Comparison of ENCODE assay signal across 8 cellular contexts in genomic region chr2:195535911-195536522, GRCh38.
A peak's percentile ranks its signal among the peaks of the same experiment; 100 is the strongest.
DNase-seq lines count a peak whose midpoint lies in the region; ATAC-seq and TF ChIP-seq lines count a peak whose summit lies in the region.

No MANE protein-coding gene starts in this region.

- H3K4me1 Mint-ChIP-seq in activated T-cell treated with anti-CD3 and anti-CD28 coated beads, Interleukin-2, amount 50 U/mL, for 4 hours (ENCODE audit: low read depth), result peaks cover 84% of the 10 kb centered on the region

- H3K4me2 ChIP-seq in osteoblast (ENCODE audit: insufficient read depth, low read length) (no peak overlapping the region), PC-9 (no peak overlapping the region)

- H4K20me1 ChIP-seq in osteoblast (ENCODE audit: insufficient read depth, low read length) (no peaks in the 10 kb centered on the region), PC-9 (ENCODE audit: insufficient read depth) (no peaks in the 10 kb centered on the region)

- peak overlapping the region; percentile 43 for H3K4me3 Mint-ChIP-seq in activated T-cell treated with anti-CD3 and anti-CD28 coated beads, Interleukin-2, amount 50 U/mL, for 4 hours

- H3K9me3 Mint-ChIP-seq in activated T-cell treated with anti-CD3 and anti-CD28 coated beads, Interleukin-2, amount 50 U/mL, for 4 hours, result peaks cover 11% of the 10 kb centered on the region

- H3K27ac ChIP-seq in osteoblast (ENCODE audit: low read depth, low read length), result peak overlapping the region; percentile 91
- H3K27ac ChIP-seq in foreskin keratinocyte, result no peak overlapping the region
- H3K27ac ChIP-seq in PC-9, result no peak overlapping the region

- CTCF ChIA-PET in PC-9 (lab: Charles Lee), result no interaction called here

- H3F3A ChIP-seq in PC-9 (ENCODE audit: insufficient read depth, low read depth), result no peaks in the 10 kb centered on the region

- POLR2A ChIA-PET in PC-9 (lab: Charles Lee; ENCODE audit: unreplicated experiment), result no interaction called here

- no peak overlapping the region for H3K4me3 ChIP-seq in osteoblast (ENCODE audit: insufficient read depth, low read length)
- no peak overlapping the region for H3K4me3 ChIP-seq in PC-9

- peak; percentile 95 for DNase-seq in NOMO-1 treated with DMSO at 0.1 percent for 48 hours (lab: John Stamatoyannopoulos, UW; ENCODE audit: unreplicated experiment)
- peak; percentile 50 for DNase-seq in activated T-cell treated with anti-CD3 and anti-CD28 coated beads, Interleukin-2, amount 50 U/mL, for 4 hours
- DNase-seq in osteoblast (ENCODE audit: insufficient read length, low spot score, missing footprints), result no peak
- no peak for DNase-seq in foreskin keratinocyte
- no peak for DNase-seq in PC-9
- no peak for DNase-seq in DMS53 treated with DMSO at 0.1 percent for 48 hours (lab: John Stamatoyannopoulos, UW; ENCODE audit: unreplicated experiment)

- H3K9me2 ChIP-seq in PC-9 (ENCODE audit: insufficient read depth), result no peaks in the 10 kb centered on the region

- H3K36me3 ChIP-seq in osteoblast (ENCODE audit: insufficient read depth, low read length) (no peaks in the 10 kb centered on the region), PC-9 (ENCODE audit: low read depth) (no peaks in the 10 kb centered on the region)

- H3K36me3 Mint-ChIP-seq in activated T-cell treated with anti-CD3 and anti-CD28 coated beads, Interleukin-2, amount 50 U/mL, for 4 hours (ENCODE audit: insufficient read depth), result no peaks in the 10 kb centered on the region

- no peaks in the 10 kb centered on the region for H3K9me3 ChIP-seq in osteoblast (ENCODE audit: low read depth, low read length)
- H3K9me3 ChIP-seq in PC-9 (ENCODE audit: insufficient read depth, low read depth), result no peaks in the 10 kb centered on the region

- H2AFZ ChIP-seq in osteoblast (ENCODE audit: low read length) (no peak overlapping the region), PC-9 (no peak overlapping the region)

- peak; percentile 93 for ATAC-seq in GM18498 (IDR thresholded peaks at IDR 0.05; ENCODE audit: unreplicated experiment)
- peak; percentile 85 for ATAC-seq in HG02759 (IDR thresholded peaks at IDR 0.05; ENCODE audit: unreplicated experiment)
- ATAC-seq in activated T-cell treated with anti-CD3 and anti-CD28 coated beads, Interleukin-2, amount 50 U/mL, for 4 hours, result peak; percentile 40 to 47
- no peak for ATAC-seq in foreskin keratinocyte

- H3K4me1 ChIP-seq in osteoblast (ENCODE audit: insufficient read depth, low read length) (peaks cover 57% of the 10 kb centered on the region), foreskin keratinocyte (peaks cover 13% of the 10 kb centered on the region), PC-9 (replicated peaks; ENCODE audit: insufficient read depth) (no peaks in the 10 kb centered on the region)

- intact Hi-C loops in PC-9 (cut with micrococcal nuclease; ENCODE audit: unreplicated experiment), result loop anchor here (2.0 kb wide), 1 partner anchor 25 kb away; no protein-coding TSS in a partner anchor

- no TSS peak for BruUV-seq in PC-9 (replicated peaks; lab: Mats Ljungman, UMichigan)

- H3K79me2 ChIP-seq in osteoblast (ENCODE audit: insufficient read depth, low read length), result no peaks in the 10 kb centered on the region
- no peaks in the 10 kb centered on the region for H3K79me2 ChIP-seq in PC-9 (ENCODE audit: low read depth)

- H3K27me3 Mint-ChIP-seq in activated T-cell treated with anti-CD3 and anti-CD28 coated beads, Interleukin-2, amount 50 U/mL, for 4 hours (ENCODE audit: low read depth), result no peaks in the 10 kb centered on the region

- TF ChIP-seq CTCF in osteoblast (IDR thresholded peaks at IDR 0.05; ENCODE audit: extremely low read depth, low read depth, low read length) (no peak), foreskin keratinocyte (conservative IDR thresholded peaks at IDR 0.05) (no peak), PC-9 (conservative IDR thresholded peaks at IDR 0.05) (no peak)

- H3K27me3 ChIP-seq in osteoblast (ENCODE audit: insufficient read depth, low read length) (no peaks in the 10 kb centered on the region), foreskin keratinocyte (no peaks in the 10 kb centered on the region), PC-9 (ENCODE audit: insufficient read depth, low read depth) (no peaks in the 10 kb centered on the region)

Comparison
In these comparisons a context has a peak if more than half of its experiments do, and no peak if none do; other contexts are left out.
1. DNase-seq: peak in NOMO-1 treated with DMSO at 0.1 percent for 48 hours (single experiment) and activated T-cell treated with anti-CD3 and anti-CD28 coated beads, Interleukin-2, amount 50 U/mL, for 4 hours (single experiment); none in osteoblast (single experiment), foreskin keratinocyte (0 of 2), PC-9 (0 of 2) and DMS53 treated with DMSO at 0.1 percent for 48 hours (single experiment).